8 cellular contexts compared by ENCODE assay signal in the genomic region with DNA sequence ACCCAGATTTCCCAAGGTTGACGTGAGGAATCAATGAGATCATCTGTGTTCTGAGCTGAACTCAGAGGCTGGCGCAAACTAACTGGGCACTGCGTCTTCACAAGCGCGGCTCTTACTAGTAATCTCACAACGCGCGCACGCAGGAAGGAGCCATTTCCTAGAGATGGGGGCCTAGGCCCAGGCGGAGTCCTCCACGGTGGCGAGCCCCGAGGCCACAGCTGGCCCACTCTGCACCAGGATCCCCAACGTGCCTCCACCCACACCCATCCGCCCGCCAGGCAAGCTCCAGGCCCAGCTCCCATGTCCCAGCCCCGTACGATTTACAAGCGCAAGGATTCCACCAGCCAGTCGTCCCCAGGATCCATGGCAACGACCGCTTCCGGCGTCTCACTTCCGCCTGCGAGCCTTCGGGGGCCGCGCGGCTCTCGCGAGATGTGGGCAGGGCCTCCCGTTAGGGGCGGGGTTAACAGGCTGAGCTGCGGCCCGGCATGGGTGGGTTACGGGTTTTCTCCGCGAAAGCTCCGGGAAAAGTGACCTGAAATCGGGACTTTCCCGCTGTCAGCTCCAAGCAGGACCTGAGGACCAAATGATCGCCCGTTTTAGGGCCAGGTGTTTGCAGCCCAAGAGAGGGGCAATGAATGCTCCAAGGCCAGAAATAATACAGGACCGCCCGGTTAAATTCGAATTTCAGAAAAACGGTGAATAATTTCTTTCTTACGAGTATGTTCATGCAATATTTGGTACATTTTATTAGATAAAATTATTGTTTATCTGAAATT. TPM values are rescaled to one million over a fixed set of nuclear protein-coding genes. Genes with fewer than 3 reads are reported as not detected.
DNase-seq lines count a peak whose midpoint lies in the region; TF ChIP-seq lines count a peak whose summit lies in the region.

A gene (minus strand): TSS at position 374 of the 779 bp plus-strand sequence. CDS start 9 bp downstream, at position 365.

- no peaks in the 10 kb centered on the region for H3K9me3 Mint-ChIP-seq in nephron
- no peaks in the 10 kb centered on the region for H3K9me3 Mint-ChIP-seq in stimulated activated naive CD8-positive, alpha-beta T cell treated with anti-CD3 and anti-CD28 coated beads, Interleukin-15, Interleukin-2, amounts not matched to agents 100 ng/mL and 50 ng/mL, for 24 hours

- peak within 1 kb of the TSS; percentile 97 to 98 (median 98) for H3K4me3 Mint-ChIP-seq in nephron
- H3K4me3 Mint-ChIP-seq in stimulated activated naive CD8-positive, alpha-beta T cell treated with anti-CD3 and anti-CD28 coated beads, Interleukin-15, Interleukin-2, amounts not matched to agents 100 ng/mL and 50 ng/mL, for 24 hours = peak within 1 kb of the TSS; percentile 97

- DNase-seq in Daoy (ENCODE audit: low read depth) (peak; percentile 90), GOT3 (lab: John Stamatoyannopoulos, UW) (peak; percentile 80), LoVo (ENCODE audit: low spot score) (peak; percentile 97), SHP77 (lab: John Stamatoyannopoulos, UW) (peak; percentile 86 to 92), fibroblast of the aortic adventitia (ENCODE audit: low read depth) (peak; percentile 92)
- peak; percentile 99 for DNase-seq in activated effector memory CD4-positive, alpha-beta T cell treated with anti-CD3 and anti-CD28 coated beads, Interleukin-2, amount 50 U/mL, for 16 hours

- peak within 1 kb of the TSS; percentile 99 for H3K4me3 ChIP-seq in fibroblast of the aortic adventitia (ENCODE audit: low read depth, low read length)

- no peak for TF ChIP-seq CTCF in fibroblast of the aortic adventitia (IDR thresholded peaks at IDR 0.05; ENCODE audit: insufficient read depth, low read length)
- TF ChIP-seq CTCF in nephron (IDR thresholded peaks at IDR 0.05; ENCODE audit: unreplicated experiment in 3 of 3) = no peak

- peaks cover 18% of the 10 kb centered on the region for H3K36me3 Mint-ChIP-seq in nephron (ENCODE audit: low read depth)
- H3K36me3 Mint-ChIP-seq in stimulated activated naive CD8-positive, alpha-beta T cell treated with anti-CD3 and anti-CD28 coated beads, Interleukin-15, Interleukin-2, amounts not matched to agents 100 ng/mL and 50 ng/mL, for 24 hours (ENCODE audit: low read depth) = peaks cover 18% of the 10 kb centered on the region

- peak within 1 kb of the TSS; percentile 96 to 99 (median 99) for H3K27ac Mint-ChIP-seq in nephron
- H3K27ac Mint-ChIP-seq in stimulated activated naive CD8-positive, alpha-beta T cell treated with anti-CD3 and anti-CD28 coated beads, Interleukin-15, Interleukin-2, amounts not matched to agents 100 ng/mL and 50 ng/mL, for 24 hours = peak within 1 kb of the TSS; percentile 95

- H3K4me1 Mint-ChIP-seq in nephron = peaks cover 27% of the 10 kb centered on the region
- peaks cover 45% of the 10 kb centered on the region for H3K4me1 Mint-ChIP-seq in stimulated activated naive CD8-positive, alpha-beta T cell treated with anti-CD3 and anti-CD28 coated beads, Interleukin-15, Interleukin-2, amounts not matched to agents 100 ng/mL and 50 ng/mL, for 24 hours (ENCODE audit: low read depth)

- H3K27me3 Mint-ChIP-seq in nephron (ENCODE audit: low read depth) = no peaks in the 10 kb centered on the region
- no peaks in the 10 kb centered on the region for H3K27me3 Mint-ChIP-seq in stimulated activated naive CD8-positive, alpha-beta T cell treated with anti-CD3 and anti-CD28 coated beads, Interleukin-15, Interleukin-2, amounts not matched to agents 100 ng/mL and 50 ng/mL, for 24 hours

RNA-seq across cellular contexts. Expression of the gene that starts here (rescaled TPM):
- 19.3 and 42.7 TPM in 2 replicates for total RNA-seq in Daoy (2014; rRNA removed; shearing (Covaris generic))
- total RNA-seq in fibroblast of the aortic adventitia (ENCODE audit: low replicate concordance) = 26.8 and 38.0 TPM in 2 replicates

Comparison
In these comparisons a context has a peak if more than half of its experiments do, and no peak if none do; other contexts are left out.
1. Peak in every context shown above with its lines: DNase-seq and H3K4me3 ChIP-seq.